ENCODE assay signal across 27 cellular contexts in the genomic region with DNA sequence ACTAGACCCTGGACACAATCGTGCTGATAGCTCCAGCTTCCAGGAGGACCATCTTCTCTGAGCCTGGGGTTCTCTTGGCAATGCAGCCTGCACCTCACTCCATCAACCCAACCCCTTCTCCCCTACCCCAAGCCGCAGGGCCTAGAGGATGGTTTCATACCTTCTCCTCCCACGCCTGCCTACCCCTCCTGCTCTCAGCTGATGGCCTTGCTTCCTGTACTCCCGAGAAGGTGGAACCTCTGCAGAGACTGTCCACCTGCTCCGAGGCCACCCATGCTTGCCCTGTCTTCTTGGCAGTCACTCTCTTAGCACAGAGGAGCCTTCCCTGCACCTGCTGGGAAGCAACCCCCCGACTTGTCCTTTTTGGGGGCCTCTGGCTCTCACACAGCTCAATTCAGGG.
"Had no signal": no experiment of that assay in that cellular context is flagged by ENCODE, and none has a peak within 500 bp of the region (broad histone marks: within the 10 kb centered on the region; RNA-seq: fewer than 3 reads in every experiment).

No MANE protein-coding gene starts in this region.

- H3K27ac Mint-ChIP-seq: naive thymus-derived CD8-positive, alpha-beta T cell; natural killer cell treated with Interleukin-12 subunit alpha and Interleukin-12 subunit beta and Interleukin-15 and Interleukin-18, amount 100 ng/mL, for 72 hours; stimulated activated effector memory CD8-positive, alpha-beta T cell treated with anti-CD3 and anti-CD28 coated beads, Interleukin-12 subunit alpha, Interleukin-12 subunit beta, amount 100 ng/mL, for 72 hours; stimulated activated naive B cell treated with anti-CD40 and anti-IgM and Interleukin-4, amounts not matched to agents 10 μg/mL and 1 μg/mL and 100 μg/mL, for 72 hours; stimulated activated naive CD8-positive, alpha-beta T cell treated with anti-CD3 and anti-CD28 coated beads, Interleukin-15, Interleukin-2, amounts not matched to agents 100 ng/mL and 50 ng/mL, for 24 hours had no signal

- H3K4me1 ChIP-seq: pancreas, prostate gland, right lobe of liver, sigmoid colon, stomach, thyroid gland, tibial nerve, upper lobe of left lung, vagina had no signal

- H3K27me3 Mint-ChIP-seq: naive B cell; natural killer cell treated with Interleukin-12 subunit alpha and Interleukin-12 subunit beta and Interleukin-15 and Interleukin-18, amount 100 ng/mL, for 72 hours; stimulated activated naive B cell treated with anti-CD40 and anti-IgM and Interleukin-4, amounts not matched to agents 10 μg/mL and 1 μg/mL and 100 μg/mL, for 72 hours; stimulated activated naive CD8-positive, alpha-beta T cell treated with anti-CD3 and anti-CD28 coated beads, Interleukin-15, Interleukin-2, amounts not matched to agents 100 ng/mL and 50 ng/mL, for 24 hours had no signal

- H3K27ac ChIP-seq: neutrophil, pancreas, prostate gland, right lobe of liver, sigmoid colon, stomach, thoracic aorta, thyroid gland, tibial nerve, upper lobe of left lung, vagina had no signal

- H3K9me3 ChIP-seq: neutrophil, pancreas, prostate gland, right lobe of liver, sigmoid colon, stomach, thoracic aorta, thyroid gland, tibial nerve, upper lobe of left lung, vagina had no signal

- DNase-seq: naive B cell; naive thymus-derived CD8-positive, alpha-beta T cell; nucleus accumbens; pancreas; retina; right cardiac atrium; right lobe of liver; sigmoid colon; small intestine; stimulated activated CD4-positive, alpha-beta T cell treated with anti-CD3 and anti-CD28 coated beads, Interleukin-15, amount 100 ng/mL, for 24 hours; stimulated activated CD4-positive, alpha-beta T cell treated with anti-CD3 and anti-CD28 coated beads, Interleukin-2, amount 100 ng/mL, for 24 hours; stimulated activated CD4-positive, alpha-beta T cell treated with anti-CD3 and anti-CD28 coated beads, Interleukin-2, amount 100 ng/mL, for 48 hours; stimulated activated CD4-positive, alpha-beta T cell treated with anti-CD3 and anti-CD28 coated beads, Interleukin-4, amount 100 ng/mL, for 24 hours; stimulated activated naive B cell treated with anti-CD40 and anti-IgM and Interleukin-4, amounts not matched to agents 10 μg/mL and 1 μg/mL and 100 μg/mL, for 72 hours; stimulated activated naive CD4-positive, alpha-beta T cell treated with Interleukin-2 at 50 U/mL for 16 hours; stomach; thyroid gland; trophoblast cell; upper lobe of left lung had no signal

- H3K36me3 Mint-ChIP-seq: natural killer cell treated with Interleukin-12 subunit alpha and Interleukin-12 subunit beta and Interleukin-15 and Interleukin-18, amount 100 ng/mL, for 72 hours; stimulated activated effector memory CD8-positive, alpha-beta T cell treated with anti-CD3 and anti-CD28 coated beads, Interleukin-12 subunit alpha, Interleukin-12 subunit beta, amount 100 ng/mL, for 72 hours; stimulated activated naive B cell treated with anti-CD40 and anti-IgM and Interleukin-4, amounts not matched to agents 10 μg/mL and 1 μg/mL and 100 μg/mL, for 72 hours had no signal

- H3K27me3 ChIP-seq: neutrophil, pancreas, right lobe of liver, sigmoid colon, stomach, thyroid gland, tibial nerve, upper lobe of left lung, vagina had no signal

- H3K4me1 Mint-ChIP-seq: naive B cell; naive thymus-derived CD8-positive, alpha-beta T cell; stimulated activated effector memory CD8-positive, alpha-beta T cell treated with anti-CD3 and anti-CD28 coated beads, Interleukin-12 subunit alpha, Interleukin-12 subunit beta, amount 100 ng/mL, for 72 hours; stimulated activated naive B cell treated with anti-CD40 and anti-IgM and Interleukin-4, amounts not matched to agents 10 μg/mL and 1 μg/mL and 100 μg/mL, for 72 hours had no signal

- H3K4me3 ChIP-seq: pancreas, prostate gland, right lobe of liver, sigmoid colon, stomach, thoracic aorta, thyroid gland, tibial nerve, upper lobe of left lung, vagina had no signal

- H3K4me3 Mint-ChIP-seq: naive B cell; naive thymus-derived CD8-positive, alpha-beta T cell; natural killer cell treated with Interleukin-12 subunit alpha and Interleukin-12 subunit beta and Interleukin-15 and Interleukin-18, amount 100 ng/mL, for 72 hours; stimulated activated effector memory CD8-positive, alpha-beta T cell treated with anti-CD3 and anti-CD28 coated beads, Interleukin-12 subunit alpha, Interleukin-12 subunit beta, amount 100 ng/mL, for 72 hours; stimulated activated naive B cell treated with anti-CD40 and anti-IgM and Interleukin-4, amounts not matched to agents 10 μg/mL and 1 μg/mL and 100 μg/mL, for 72 hours; stimulated activated naive CD8-positive, alpha-beta T cell treated with anti-CD3 and anti-CD28 coated beads, Interleukin-15, Interleukin-2, amounts not matched to agents 100 ng/mL and 50 ng/mL, for 24 hours had no signal

- H3K9me3 Mint-ChIP-seq: natural killer cell treated with Interleukin-12 subunit alpha and Interleukin-12 subunit beta and Interleukin-15 and Interleukin-18, amount 100 ng/mL, for 72 hours had no signal

- H3K36me3 ChIP-seq: neutrophil, pancreas, prostate gland, right lobe of liver, sigmoid colon, stomach, thoracic aorta, thyroid gland, tibial nerve, upper lobe of left lung, vagina had no signal

- ATAC-seq: naive thymus-derived CD8-positive, alpha-beta T cell; pancreas; right cardiac atrium; stimulated activated effector memory CD8-positive, alpha-beta T cell treated with anti-CD3 and anti-CD28 coated beads, Interleukin-12 subunit alpha, Interleukin-12 subunit beta, amount 100 ng/mL, for 72 hours; stimulated activated naive B cell treated with anti-CD40 and anti-IgM and Interleukin-4, amounts not matched to agents 10 μg/mL and 1 μg/mL and 100 μg/mL, for 72 hours had no signal
